In the genomic region with DNA sequence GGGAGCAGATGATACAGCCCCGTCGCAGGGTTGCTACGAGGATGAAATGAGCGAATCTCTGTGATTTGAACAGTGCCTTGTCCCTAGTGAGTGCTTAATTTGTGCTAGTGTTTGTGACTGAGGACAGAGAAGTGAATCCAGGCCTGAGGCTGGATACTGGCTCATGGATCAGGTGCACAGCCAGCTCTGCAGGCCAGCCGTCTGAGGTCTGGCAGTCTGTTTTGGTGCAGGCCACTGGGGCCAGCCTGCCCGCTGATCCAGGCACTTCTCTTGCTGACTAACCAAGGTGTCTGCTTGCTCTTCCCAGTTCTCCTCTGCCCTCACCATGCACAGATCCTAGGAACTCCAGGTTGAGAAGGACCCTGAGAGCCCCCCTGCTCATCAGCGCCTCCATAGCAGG, we compare ENCODE assay signal across 26 cellular contexts.
DNase-seq lines count a peak whose midpoint lies in the region; ATAC-seq, FAIRE-seq and TF ChIP-seq lines count a peak whose summit lies in the region.
"Had no signal": no experiment of that assay in that cellular context is flagged by ENCODE, and none has a peak within 500 bp of the region (broad histone marks: within the 10 kb centered on the region; RNA-seq: fewer than 3 reads in every experiment).

No MANE protein-coding gene starts in this region.

- no peak overlapping the region for H3K4me2 ChIP-seq in H1 (ENCODE audit: insufficient read depth in 1 of 2, low read depth in 2 of 2, low read length in 2 of 2)
- H3K4me2 ChIP-seq: BLaER1, GM23338, KMS-11 had no signal

- H3K4me3 ChIP-seq in H1 (ENCODE audit: extremely low read depth in 1 of 4, insufficient read depth in 2 of 4, low read depth in 3 of 4, low read length in 4 of 4), result no peak overlapping the region
- H3K4me3 ChIP-seq: BLaER1, GM12878, GM23338 had no signal

- H3K36me3 Mint-ChIP-seq in T-helper 1 cell treated with Interleukin-12 subunit alpha and Interleukin-12 subunit beta and Interleukin-4 antibody, amounts not matched to agents 30 μg/mL and 1 μg/mL, for 36 hours (ENCODE audit: low read depth), result peaks cover 12% of the 10 kb centered on the region
- no peaks in the 10 kb centered on the region for H3K36me3 Mint-ChIP-seq in neural crest cell (ENCODE audit: low read depth)
- no peaks in the 10 kb centered on the region for H3K36me3 Mint-ChIP-seq in naive thymus-derived CD8-positive, alpha-beta T cell
- H3K36me3 Mint-ChIP-seq: CD4-positive, CD25-positive, alpha-beta regulatory T cell had no signal

- ATAC-seq in naive thymus-derived CD8-positive, alpha-beta T cell, result no peak
- ATAC-seq: GM12878, GM23338, HCT116 had no signal

- H2BK12ac ChIP-seq in H1 (ENCODE audit: low read depth, low read length), result peak overlapping the region; percentile 6; the same call in 1 of the 2 replicates

- peaks cover 46% of the 10 kb centered on the region for H3K4me1 Mint-ChIP-seq in T-helper 1 cell treated with Interleukin-12 subunit alpha and Interleukin-12 subunit beta and Interleukin-4 antibody, amounts not matched to agents 30 μg/mL and 1 μg/mL, for 36 hours (ENCODE audit: low read depth)
- H3K4me1 Mint-ChIP-seq in neural crest cell, result no peaks in the 10 kb centered on the region
- H3K4me1 Mint-ChIP-seq in naive thymus-derived CD8-positive, alpha-beta T cell, result peaks cover 0 to 8% (median 0%) of the 10 kb centered on the region in 4 donors
- H3K4me1 Mint-ChIP-seq: CD4-positive, CD25-positive, alpha-beta regulatory T cell; IgD-negative memory B cell had no signal

- H2AK5ac ChIP-seq in H1 (ENCODE audit: low read depth, low read length), result peak overlapping the region; percentile 57; the same call in 1 of the 2 replicates

- peaks cover 3 to 11% (median 7%) of the 10 kb centered on the region in 4 experiments for H3K4me1 ChIP-seq in H1 (replicated peaks in 1 of 4; ENCODE audit: control insufficient read depth in 3 of 4, insufficient read depth in 4 of 4, low read length in 3 of 4)
- H3K4me1 ChIP-seq: BLaER1 had no signal

- H3K79me1 ChIP-seq in H1 (ENCODE audit: low read depth, low read length), result no peaks in the 10 kb centered on the region

- no peak overlapping the region for H3K9ac ChIP-seq in H1 (replicated peaks in 1 of 4; ENCODE audit: extremely low read depth in 1 of 4, low read depth in 3 of 4, low read length in 3 of 4)
- H3K9ac ChIP-seq: BLaER1, KMS-11 had no signal

- H3K14ac ChIP-seq in H1 (ENCODE audit: insufficient read length), result no peak overlapping the region

- no peak overlapping the region for H3K18ac ChIP-seq in H1 (ENCODE audit: extremely low read depth, low read length)

- H3K27ac ChIP-seq in H1 (ENCODE audit: low read depth, low read length), result no peak overlapping the region
- H3K27ac ChIP-seq: BLaER1, KMS-11 had no signal

- FAIRE-seq in H1 (lab: Jason Lieb, UNC) (no peak), D721Med (lab: Jason Lieb, UNC) (no peak)
- FAIRE-seq: GM12878 had no signal

- no peak overlapping the region for H3K4me3 Mint-ChIP-seq in T-helper 1 cell treated with Interleukin-12 subunit alpha and Interleukin-12 subunit beta and Interleukin-4 antibody, amounts not matched to agents 30 μg/mL and 1 μg/mL, for 36 hours
- H3K4me3 Mint-ChIP-seq in neural crest cell, result no peak overlapping the region
- no peak overlapping the region for H3K4me3 Mint-ChIP-seq in naive thymus-derived CD8-positive, alpha-beta T cell
- H3K4me3 Mint-ChIP-seq: CD4-positive, CD25-positive, alpha-beta regulatory T cell; GM23338; IgD-negative memory B cell had no signal

- no peak overlapping the region for H2BK15ac ChIP-seq in H1 (ENCODE audit: low read length)

- CTCF ChIA-PET in H1 (lab: Charles Lee; ENCODE audit: partially characterized antibody), result interaction anchor here (1.0 kb wide), 1 partner anchor 78 kb away, joined by 3 read pairs; no protein-coding TSS in a partner anchor

- H3K27me3 ChIP-seq in H1 (replicated peaks in 1 of 4; ENCODE audit: control insufficient read depth in 3 of 4, extremely low read depth in 1 of 4, insufficient read depth in 3 of 4, low read length in 3 of 4), result no peaks in the 10 kb centered on the region
- H3K27me3 ChIP-seq: BLaER1 had no signal

- H3K27me3 Mint-ChIP-seq in T-helper 1 cell treated with Interleukin-12 subunit alpha and Interleukin-12 subunit beta and Interleukin-4 antibody, amounts not matched to agents 30 μg/mL and 1 μg/mL, for 36 hours (ENCODE audit: low read depth), result peaks cover 5% of the 10 kb centered on the region
- no peaks in the 10 kb centered on the region for H3K27me3 Mint-ChIP-seq in neural crest cell (ENCODE audit: low read depth)
- H3K27me3 Mint-ChIP-seq in naive thymus-derived CD8-positive, alpha-beta T cell, result no peaks in the 10 kb centered on the region
- H3K27me3 Mint-ChIP-seq: CD4-positive, CD25-positive, alpha-beta regulatory T cell had no signal

- H3K56ac ChIP-seq in H1 (replicated peaks; ENCODE audit: insufficient read length, low read depth, low read length), result no peak overlapping the region

- H2BK5ac ChIP-seq in H1 (ENCODE audit: low read depth, low read length), result peak overlapping the region; percentile 37; the same call in 1 of the 2 replicates

- no peak overlapping the region for H4K91ac ChIP-seq in H1 (replicated peaks; ENCODE audit: insufficient read length, low read length)

- H2BK20ac ChIP-seq in H1 (ENCODE audit: low read length), result no peak overlapping the region

- POLR2A ChIA-PET in H1 (lab: Charles Lee; ENCODE audit: partially characterized antibody), result interaction anchor here (0.9 kb wide), 1 partner anchor 13 kb away, joined by 3 read pairs; no protein-coding TSS in a partner anchor
- POLR2A ChIA-PET in naive thymus-derived CD8-positive, alpha-beta T cell (lab: Charles Lee), result no interaction called here

- no peaks in the 10 kb centered on the region for H3K79me2 ChIP-seq in H1 (ENCODE audit: control insufficient read depth in 1 of 2, insufficient read depth in 2 of 2, low read length in 2 of 2)

- TF ChIP-seq RAD21 in H1 (IDR thresholded peaks at IDR 0.05 in 1 of 2, conservative IDR thresholded peaks at IDR 0.05 in 1 of 2; ENCODE audit: low read depth in 2 of 2, low read length in 2 of 2), result no peak

- no peak overlapping the region for H2AFZ ChIP-seq in H1 (ENCODE audit: low read length)
- H2AFZ ChIP-seq: GM23338 had no signal

- TF ChIP-seq POLR2A in H1 (IDR thresholded peaks at IDR 0.05; ENCODE audit: control extremely low read depth in 1 of 2, low read depth in 2 of 2, low read length in 2 of 2), result no peak

- H3K36me3 ChIP-seq in H1 (ENCODE audit: control insufficient read depth in 2 of 4, insufficient read depth in 4 of 4, low read length in 3 of 4), result no peaks in the 10 kb centered on the region
- H3K36me3 ChIP-seq: BLaER1 had no signal

- H4K5ac ChIP-seq in H1 (ENCODE audit: insufficient read length, low read depth, low read length), result no peak overlapping the region

- no peaks in the 10 kb centered on the region for H3K9me3 ChIP-seq in H1 (ENCODE audit: insufficient read depth in 2 of 2, low read depth in 1 of 2, low read length in 1 of 2)
- H3K9me3 ChIP-seq: BLaER1 had no signal

- no peak overlapping the region; the same call in 1 of the 2 replicates for H4K8ac ChIP-seq in H1 (ENCODE audit: extremely low read depth, insufficient read depth, low read length)

- 89% methylated on average over 7 of the region's 7 CpGs; no CpG with 5 or more reads in 1 of the 2 experiments for WGBS in H1 (ENCODE audit: extremely low coverage in 1 of 2, insufficient coverage in 1 of 2, insufficient read length in 1 of 2, insufficient replicate concordance in 2 of 2, low coverage in 1 of 2, low lambda C conversion rate in 2 of 2, missing lambda C conversion rate in 1 of 2), 2 experiments

- H3K27ac Mint-ChIP-seq in T-helper 1 cell treated with Interleukin-12 subunit alpha and Interleukin-12 subunit beta and Interleukin-4 antibody, amounts not matched to agents 30 μg/mL and 1 μg/mL, for 36 hours, result peak overlapping the region; percentile 10
- H3K27ac Mint-ChIP-seq in neural crest cell (ENCODE audit: unreplicated experiment), result peak overlapping the region; percentile 57
- peak overlapping the region in 1 of 10 donors; percentile 37 for H3K27ac Mint-ChIP-seq in naive thymus-derived CD8-positive, alpha-beta T cell
- H3K27ac Mint-ChIP-seq: CD4-positive, CD25-positive, alpha-beta regulatory T cell; GM23338; IgD-negative memory B cell had no signal

- H4K20me1 ChIP-seq in H1 (replicated peaks in 1 of 2; ENCODE audit: control insufficient read depth in 1 of 2, insufficient read depth in 2 of 2, low read length in 2 of 2), result no peaks in the 10 kb centered on the region

- no peak overlapping the region for H3K23ac ChIP-seq in H1 (ENCODE audit: insufficient read length)

- TF ChIP-seq EP300 in H1 (IDR thresholded peaks at IDR 0.05; ENCODE audit: borderline replicate concordance in 1 of 2, low read depth in 2 of 2, low read length in 2 of 2), result no peak

- no peak overlapping the region for H2BK120ac ChIP-seq in H1 (replicated peaks; ENCODE audit: low read depth, low read length)

- H3K4ac ChIP-seq in H1 (replicated peaks; ENCODE audit: insufficient read length, low read depth, low read length), result no peak overlapping the region

- no peaks in the 10 kb centered on the region for H3K23me2 ChIP-seq in H1 (ENCODE audit: low read depth, low read length)

- no peak for TF ChIP-seq CTCF in H1 (IDR thresholded peaks at IDR 0.05; ENCODE audit: control extremely low read depth in 1 of 3, insufficient read depth in 1 of 3, low read depth in 1 of 3, low read length in 3 of 3)
- no peak for TF ChIP-seq CTCF in neural crest cell (conservative IDR thresholded peaks at IDR 0.05)
- TF ChIP-seq CTCF in D721Med (IDR thresholded peaks at IDR 0.05; ENCODE audit: insufficient read depth, missing control alignments), result no peak

- DNase-seq in T-helper 1 cell, result no peak
- no peak for DNase-seq in H1 (ENCODE audit: low read depth in 1 of 2, low spot score in 2 of 2)
- no peak for DNase-seq in neural crest cell (ENCODE audit: low read depth, low spot score)
- DNase-seq in NCI-H69 (lab: John Stamatoyannopoulos, UW), result no peak
- DNase-seq in activated naive CD4-positive, alpha-beta T cell treated with Interleukin-2 at 50 U/mL for 16 hours, result no peak
- DNase-seq in D721Med (ENCODE audit: insufficient read length, low spot score), result no peak
- no peak for DNase-seq in naive thymus-derived CD8-positive, alpha-beta T cell
- DNase-seq: 8988T; ACHN; CD4-positive, CD25-positive, alpha-beta regulatory T cell; GDM1; NCI-H1048; NCI-H1417; NCI-H1694; NCI-H2081; NCI-H2227 treated with DMSO at 0.1 percent for 48 hours; NCI-H526 treated with DMSO at 0.1 percent for 48 hours; RPMI8226; SHP77 had no signal

- H3K9me3 Mint-ChIP-seq in T-helper 1 cell treated with Interleukin-12 subunit alpha and Interleukin-12 subunit beta and Interleukin-4 antibody, amounts not matched to agents 30 μg/mL and 1 μg/mL, for 36 hours, result peaks cover 10% of the 10 kb centered on the region
- no peaks in the 10 kb centered on the region for H3K9me3 Mint-ChIP-seq in neural crest cell
- H3K9me3 Mint-ChIP-seq in naive thymus-derived CD8-positive, alpha-beta T cell, result no peaks in the 10 kb centered on the region
- H3K9me3 Mint-ChIP-seq: GM23338, IgD-negative memory B cell had no signal

TF ChIP-seq in H1, 55 proteins besides CTCF, POLR2A, EP300 and RAD21 (continues in another document):
- no peak for TF ChIP-seq CHD1 (IDR thresholded peaks at IDR 0.05; ENCODE audit: low read depth, low read length)
- no peak for TF ChIP-seq CBX5 (IDR thresholded peaks at IDR 0.05; ENCODE audit: low read depth, low read length)
- no peak for TF ChIP-seq TEAD4 (IDR thresholded peaks at IDR 0.05; ENCODE audit: low read depth, low read length)
- no peak for TF ChIP-seq ZNF274 (IDR thresholded peaks at IDR 0.05; ENCODE audit: borderline replicate concordance, extremely low read depth, low read length)
